2 cellular contexts compared by ENCODE assay signal in the genomic region with DNA sequence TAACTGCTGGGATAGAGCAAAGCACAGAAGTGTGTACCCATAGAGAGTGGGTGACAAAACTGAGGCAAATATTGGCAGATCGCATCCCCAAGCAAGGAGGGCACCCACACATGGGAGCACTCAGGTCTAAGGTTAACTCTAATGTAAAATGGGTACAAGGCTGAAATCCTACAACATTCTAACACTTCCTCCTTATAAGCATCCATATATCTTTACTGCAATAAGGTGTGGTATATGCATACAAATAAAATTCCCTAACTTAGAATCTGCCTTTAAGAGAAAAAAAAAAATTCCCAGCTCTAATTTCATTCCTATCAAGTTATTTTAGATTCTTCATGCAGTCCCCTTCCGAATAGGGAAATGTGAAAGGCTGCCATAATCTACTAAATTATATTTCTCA.
TF ChIP-seq lines count a peak whose summit lies in the region.

No MANE protein-coding gene starts in this region.

TF ChIP-seq in HepG2, 621 proteins besides CTCF, POLR2A, EP300 and RAD21:
- TF ChIP-seq STAG1 (CRISPR knock-in tag; IDR thresholded peaks at IDR 0.05) (no peak), AGO2 (optimal IDR thresholded peaks at IDR 0.05; ENCODE audit: low read depth, low read length) (peak; percentile 36)

TF ChIP-seq in H1, 55 proteins besides CTCF, POLR2A, EP300 and RAD21:
- TF ChIP-seq RBBP5 (IDR thresholded peaks at IDR 0.05; ENCODE audit: borderline replicate concordance, low read depth, low read length) (no peak), BRCA1 (IDR thresholded peaks at IDR 0.05; ENCODE audit: low read depth, low read length) (no peak), CBX5 (IDR thresholded peaks at IDR 0.05; ENCODE audit: low read depth, low read length) (no peak), NRF1 (IDR thresholded peaks at IDR 0.05; ENCODE audit: low read depth, low read length) (no peak), SP2 (IDR thresholded peaks at IDR 0.05; ENCODE audit: low read length) (no peak), RXRA (IDR thresholded peaks at IDR 0.05; ENCODE audit: insufficient read depth, low read depth, low read length) (no peak), HDAC6 (IDR thresholded peaks at IDR 0.05; ENCODE audit: low read depth, low read length) (no peak), POLR2AphosphoS5 (IDR thresholded peaks at IDR 0.05; ENCODE audit: low read depth, low read length) (0 out of 2 replicates have a peak, but pooled peaks have one; percentile 27)
